29 cellular contexts compared by ENCODE assay signal in genomic region chr4:4759233-4759632, GRCh38.
"Had no signal": no experiment of that assay in that cellular context is flagged by ENCODE, and none has a peak within 500 bp of the region (broad histone marks: within the 10 kb centered on the region; RNA-seq: fewer than 3 reads in every experiment).

No MANE protein-coding gene starts in this region.

- H3K27me3 Mint-ChIP-seq: activated naive CD8-positive, alpha-beta T cell treated with anti-CD3 and anti-CD28 coated beads, Interleukin-2, amount 50 U/mL, for 24 hours had no signal

- H3K9ac ChIP-seq: parathyroid adenoma had no signal

- H3K9me3 Mint-ChIP-seq: activated B cell treated with CpG ODN at 0.5 μM for 24 hours; activated CD8-positive, alpha-beta T cell treated with anti-CD3 and anti-CD28 coated beads for 36 hours; activated naive CD4-positive, alpha-beta T cell treated with anti-CD3 and anti-CD28 coated beads, Interleukin-2, amount 50 U/mL, for 24 hours; activated T-cell treated with anti-CD3 and anti-CD28 coated beads, Interleukin-2, amount 50 U/mL, for 4 hours; central memory CD8-positive, alpha-beta T cell; nephron; stimulated activated naive B cell treated with anti-CD40 and anti-IgM and Interleukin-4, amounts not matched to agents 10 μg/mL and 1 μg/mL and 100 μg/mL, for 72 hours had no signal

- H3K36me3 Mint-ChIP-seq: activated naive CD4-positive, alpha-beta T cell treated with anti-CD3 and anti-CD28 coated beads, Interleukin-2, amount 50 U/mL, for 24 hours had no signal

- H3K27ac Mint-ChIP-seq: activated B cell treated with CpG ODN at 0.5 μM for 24 hours; activated CD8-positive, alpha-beta T cell treated with anti-CD3 and anti-CD28 coated beads for 36 hours; activated naive CD4-positive, alpha-beta T cell treated with anti-CD3 and anti-CD28 coated beads, Interleukin-2, amount 50 U/mL, for 24 hours; activated naive CD8-positive, alpha-beta T cell treated with anti-CD3 and anti-CD28 coated beads, Interleukin-2, amount 50 U/mL, for 24 hours; activated T-helper 17 cell treated with anti-CD3 and anti-CD28 coated beads, Interleukin-2, amount 50 U/mL, for 72 hours; stimulated activated naive B cell treated with anti-CD40 and anti-IgM and Interleukin-4, amounts not matched to agents 10 μg/mL and 1 μg/mL and 100 μg/mL, for 72 hours had no signal

- H3K4me2 ChIP-seq: smooth muscle cell had no signal

- DNase-seq: activated B cell treated with CpG ODN at 0.5 μM for 24 hours; activated CD4-positive, alpha-beta T cell treated with anti-CD3 and anti-CD28 coated beads, Interleukin-2, amount 50 U/mL, for 1 hour; activated CD8-positive, alpha-beta T cell treated with anti-CD3 and anti-CD28 coated beads for 36 hours; activated naive CD8-positive, alpha-beta T cell treated with anti-CD3 and anti-CD28 coated beads, Interleukin-2, amount 50 U/mL, for 24 hours; activated T-cell treated with anti-CD3 and anti-CD28 coated beads, Interleukin-2, amount 50 U/mL, for 4 hours; amygdala; dermis blood vessel endothelial cell; effector CD4-positive, alpha-beta T cell; esophagus squamous epithelium; foreskin melanocyte; kidney; left colon; mammary epithelial cell; nucleus accumbens; psoas muscle; stimulated activated CD4-positive, alpha-beta T cell treated with anti-CD3 and anti-CD28 coated beads, Interleukin-1b, Interleukin-23, amount 100 ng/mL, for 48 hours; stimulated activated CD4-positive, alpha-beta T cell treated with anti-CD3 and anti-CD28 coated beads, Interleukin-4, amount 100 ng/mL, for 4 hours; stimulated activated CD8-positive, alpha-beta memory T cell treated with anti-CD3 and anti-CD28 coated beads, Interleukin-4, amount 100 ng/mL, for 48 hours; stimulated activated naive B cell treated with anti-CD40 and anti-IgM and Interleukin-4, amounts not matched to agents 10 μg/mL and 1 μg/mL and 100 μg/mL, for 72 hours; stomach; tibial artery; upper lobe of right lung had no signal

- H3K4me1 ChIP-seq: esophagus squamous epithelium, parathyroid adenoma, psoas muscle, stomach, tibial artery, upper lobe of right lung had no signal

- H3K79me2 ChIP-seq: parathyroid adenoma had no signal

- ATAC-seq: activated CD8-positive, alpha-beta T cell treated with anti-CD3 and anti-CD28 coated beads for 36 hours; activated naive CD8-positive, alpha-beta T cell treated with anti-CD3 and anti-CD28 coated beads, Interleukin-2, amount 50 U/mL, for 24 hours; activated T-cell treated with anti-CD3 and anti-CD28 coated beads, Interleukin-2, amount 50 U/mL, for 4 hours; left colon; psoas muscle; stimulated activated naive B cell treated with anti-CD40 and anti-IgM and Interleukin-4, amounts not matched to agents 10 μg/mL and 1 μg/mL and 100 μg/mL, for 72 hours; upper lobe of right lung had no signal

- H3K36me3 ChIP-seq: esophagus squamous epithelium, stomach, tibial artery, upper lobe of right lung had no signal

- H3K9me3 ChIP-seq: esophagus squamous epithelium, psoas muscle, stomach, tibial artery, upper lobe of right lung had no signal

- H3K4me3 ChIP-seq: esophagus squamous epithelium, psoas muscle, smooth muscle cell, stomach, tibial artery, upper lobe of right lung had no signal

- H3K27ac ChIP-seq: epithelial cell of prostate, esophagus squamous epithelium, parathyroid adenoma, psoas muscle, stomach, tibial artery, upper lobe of right lung had no signal

- H3K4me3 Mint-ChIP-seq: activated B cell treated with CpG ODN at 0.5 μM for 24 hours; activated CD8-positive, alpha-beta T cell treated with anti-CD3 and anti-CD28 coated beads for 36 hours; activated naive CD4-positive, alpha-beta T cell treated with anti-CD3 and anti-CD28 coated beads, Interleukin-2, amount 50 U/mL, for 24 hours; activated naive CD8-positive, alpha-beta T cell treated with anti-CD3 and anti-CD28 coated beads, Interleukin-2, amount 50 U/mL, for 24 hours; activated T-cell treated with anti-CD3 and anti-CD28 coated beads, Interleukin-2, amount 50 U/mL, for 4 hours; activated T-helper 17 cell treated with anti-CD3 and anti-CD28 coated beads, Interleukin-2, amount 50 U/mL, for 72 hours; central memory CD8-positive, alpha-beta T cell; nephron; stimulated activated naive B cell treated with anti-CD40 and anti-IgM and Interleukin-4, amounts not matched to agents 10 μg/mL and 1 μg/mL and 100 μg/mL, for 72 hours had no signal

- H3K27me3 ChIP-seq: tibial artery, upper lobe of right lung had no signal

- H2AFZ ChIP-seq: parathyroid adenoma had no signal
